Comparison of ENCODE assay signal across 9 cellular contexts in genomic region chr10:102822222-102822621, GRCh38. TPM values are rescaled to one million over a fixed set of nuclear protein-coding genes. Genes with fewer than 3 reads are reported as not detected.
"Had no signal": no experiment of that assay in that cellular context is flagged by ENCODE, and none has a peak within 500 bp of the region (broad histone marks: within the 10 kb centered on the region; RNA-seq: fewer than 3 reads in every experiment).

No MANE protein-coding gene starts in this region.

- H3K4me3 Mint-ChIP-seq: HFFc6, IgD-negative memory B cell had no signal

- H3K4me1 Mint-ChIP-seq: IgD-negative memory B cell had no signal

- H3K27ac Mint-ChIP-seq: HFFc6, IgD-negative memory B cell had no signal

- H3K27ac ChIP-seq: GM23248 had no signal

- H2AFZ ChIP-seq: GM23248 had no signal

- H3K4me3 ChIP-seq: GM23248, HAP-1 had no signal

- H3K9me3 Mint-ChIP-seq: HFFc6, IgD-negative memory B cell had no signal

- H3K36me3 ChIP-seq: HAP-1 had no signal

- H3K9me3 ChIP-seq: HAP-1 had no signal

- H3K9ac ChIP-seq: GM23248 had no signal

- ATAC-seq: HCT116 had no signal

- H3K4me1 ChIP-seq: HAP-1 had no signal

- DNase-seq: GM23248, GOT3, H7, HFFc6 had no signal

RNA-seq across cellular contexts. Expression of gene CYP17A1, which starts 15.0 kb away (rescaled TPM):
- total RNA-seq: GM23248, H4, H7, HFFc6, HT-29 had no signal
- polyA plus RNA-seq: GM23248 had no signal

RNA-seq across cellular contexts. Expression of gene AS3MT, which starts 47.0 kb away (rescaled TPM):
- total RNA-seq: H4, HT-29 had no signal
- polyA plus RNA-seq: IgD-negative memory B cell had no signal
